Comparison of ENCODE assay signal across 18 cellular contexts in the genomic region with DNA sequence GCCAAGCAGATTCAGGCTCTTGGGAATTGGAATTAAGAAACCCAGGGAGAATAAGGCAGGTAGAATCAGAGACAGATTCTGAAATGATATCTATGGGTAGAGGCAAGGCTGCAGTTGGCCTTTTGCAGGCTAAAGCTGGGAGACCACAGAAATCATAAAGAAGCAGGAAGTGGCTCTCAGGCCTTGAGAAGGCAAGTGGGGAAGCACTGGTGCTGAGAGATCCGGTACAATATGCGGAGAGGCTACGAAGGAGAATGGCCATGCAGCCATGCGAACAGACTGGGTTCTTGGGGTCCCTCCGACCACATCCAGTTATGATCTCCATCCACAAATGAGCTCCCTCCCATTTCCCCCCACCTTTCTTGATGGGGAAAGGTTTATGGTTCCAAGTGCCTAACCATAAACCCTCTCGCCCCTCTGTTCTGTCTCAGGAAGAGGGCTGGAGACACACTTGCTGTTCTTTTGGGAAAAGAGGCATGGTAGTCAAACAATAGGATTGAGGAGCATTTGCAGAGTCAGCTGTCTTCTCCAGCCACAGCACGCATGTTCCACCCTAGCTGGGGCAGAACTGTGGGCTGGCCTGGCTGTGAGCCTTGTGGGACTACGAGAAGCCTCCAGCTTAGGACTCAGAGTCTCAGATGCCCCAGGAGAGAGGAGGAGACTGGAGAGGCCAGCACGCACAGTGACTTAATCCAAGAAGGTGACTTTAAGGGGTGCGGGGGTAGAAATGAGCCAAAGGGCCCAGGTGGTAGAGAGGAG.
DNase-seq lines count a peak whose midpoint lies in the region; ATAC-seq and TF ChIP-seq lines count a peak whose summit lies in the region.
"Had no signal": no experiment of that assay in that cellular context is flagged by ENCODE, and none has a peak within 500 bp of the region (broad histone marks: within the 10 kb centered on the region; RNA-seq: fewer than 3 reads in every experiment).

No MANE protein-coding gene starts in this region.

- peaks cover 11 to 16% of the 10 kb centered on the region in 2 donors for H3K4me1 Mint-ChIP-seq in natural killer cell
- H3K4me1 Mint-ChIP-seq in activated naive CD8-positive, alpha-beta T cell treated with anti-CD3 and anti-CD28 coated beads, Interleukin-2, amount 50 U/mL, for 24 hours, result no peaks in the 10 kb centered on the region
- H3K4me1 Mint-ChIP-seq: IgD-negative memory B cell had no signal

- H3K4me3 ChIP-seq in HEK293 (ENCODE audit: low read depth, low read length), result no peak overlapping the region
- H3K4me3 ChIP-seq: GM23248 had no signal

- no peak for TF ChIP-seq CTCF in 22Rv1 (IDR thresholded peaks at IDR 0.05)
- no peak for TF ChIP-seq CTCF in HEK293 (tag by site-specific recombination; IDR thresholded peaks at IDR 0.05)
- TF ChIP-seq CTCF in VCaP (conservative IDR thresholded peaks at IDR 0.05), result no peak
- TF ChIP-seq CTCF in natural killer cell (IDR thresholded peaks at IDR 0.05), result no peak

- CTCF ChIA-PET in HEK293 (lab: Yijun Ruan, JAX), result no interaction called here

- no peaks in the 10 kb centered on the region; the same call in 1 of the 2 replicates for H3K9me3 ChIP-seq in HEK293 (ENCODE audit: control insufficient read depth, insufficient read depth, low read depth, low read length)
- H3K9me3 ChIP-seq: BE2C had no signal

- no peaks in the 10 kb centered on the region for H3K36me3 ChIP-seq in HEK293 (ENCODE audit: control insufficient read depth in 2 of 2, insufficient read depth in 1 of 2, low read length in 2 of 2)
- H3K36me3 ChIP-seq: BE2C had no signal

- H3K4me3 Mint-ChIP-seq in natural killer cell, result no peak overlapping the region
- H3K4me3 Mint-ChIP-seq in activated naive CD8-positive, alpha-beta T cell treated with anti-CD3 and anti-CD28 coated beads, Interleukin-2, amount 50 U/mL, for 24 hours, result no peak overlapping the region
- H3K4me3 Mint-ChIP-seq: CD4-positive, alpha-beta T cell had no signal

- peak in 2 of 3 donors; percentile 44 to 74 for ATAC-seq in natural killer cell
- ATAC-seq in activated naive CD8-positive, alpha-beta T cell treated with anti-CD3 and anti-CD28 coated beads, Interleukin-2, amount 50 U/mL, for 24 hours, result no peak
- ATAC-seq in HG03565 (IDR thresholded peaks at IDR 0.05; ENCODE audit: unreplicated experiment), result no peak
- ATAC-seq: HCT116, HepG2 had no signal

- H3K27ac Mint-ChIP-seq in natural killer cell, result no peak overlapping the region
- H3K27ac Mint-ChIP-seq in activated naive CD8-positive, alpha-beta T cell treated with anti-CD3 and anti-CD28 coated beads, Interleukin-2, amount 50 U/mL, for 24 hours, result no peak overlapping the region
- H3K27ac Mint-ChIP-seq: CD4-positive, alpha-beta T cell; IgD-negative memory B cell had no signal

- H3K4me1 ChIP-seq in HEK293 (ENCODE audit: control insufficient read depth, insufficient read depth, low read length), result 0 out of 2 replicates have a peak, but pooled peaks cover 3% of the 10 kb centered on the region
- H3K4me1 ChIP-seq: BE2C had no signal

- peaks cover 11% of the 10 kb centered on the region for H3K36me3 Mint-ChIP-seq in natural killer cell
- H3K36me3 Mint-ChIP-seq in activated naive CD8-positive, alpha-beta T cell treated with anti-CD3 and anti-CD28 coated beads, Interleukin-2, amount 50 U/mL, for 24 hours (ENCODE audit: low read depth), result no peaks in the 10 kb centered on the region

- POLR2A ChIA-PET in HEK293 (lab: Yijun Ruan, JAX), result interaction anchor here (0.6 kb wide), 1 partner anchor 40 kb away, joined by 8 read pairs; no protein-coding TSS in a partner anchor

- intact Hi-C loops in natural killer cell (cut with micrococcal nuclease), result no loop called here

- H3K27ac ChIP-seq in 22Rv1 (0 out of 2 replicates have a peak overlapping the region, but pooled peaks have one; percentile 26), HEK293 (ENCODE audit: extremely low read depth, low read depth, low read length) (no peak overlapping the region), VCaP (peak overlapping the region; percentile 99)
- H3K27ac ChIP-seq: GM23248 had no signal

- peaks cover 0 to 3% of the 10 kb centered on the region in 2 donors for H3K9me3 Mint-ChIP-seq in natural killer cell
- peaks cover 6% of the 10 kb centered on the region for H3K9me3 Mint-ChIP-seq in activated naive CD8-positive, alpha-beta T cell treated with anti-CD3 and anti-CD28 coated beads, Interleukin-2, amount 50 U/mL, for 24 hours

- DNase-seq in natural killer cell, result no peak
- DNase-seq in activated naive CD8-positive, alpha-beta T cell treated with anti-CD3 and anti-CD28 coated beads, Interleukin-2, amount 50 U/mL, for 24 hours, result no peak
- no peak for DNase-seq in NCI-H345 treated with DMSO at 0.1 percent for 48 hours (lab: John Stamatoyannopoulos, UW; ENCODE audit: unreplicated experiment)
- DNase-seq: ACHN; BE2C; C1 segment of cervical spinal cord; CD4-positive, alpha-beta T cell; DMS153; DMS79; GDM1; GM23248 had no signal

- H3K27me3 Mint-ChIP-seq in natural killer cell (ENCODE audit: low read depth in 2 of 2), result peaks cover 13 to 26% of the 10 kb centered on the region in 2 donors
- peaks cover 18% of the 10 kb centered on the region for H3K27me3 Mint-ChIP-seq in activated naive CD8-positive, alpha-beta T cell treated with anti-CD3 and anti-CD28 coated beads, Interleukin-2, amount 50 U/mL, for 24 hours

TF ChIP-seq in HEK293, 187 proteins besides CTCF, POLR2A, EP300 and RAD21:
- TF ChIP-seq ZNF629 (tag by site-specific recombination; IDR thresholded peaks at IDR 0.05) (no peak), ZNF558 (tag by site-specific recombination; IDR thresholded peaks at IDR 0.05) (no peak), SETDB1 (IDR thresholded peaks at IDR 0.05; ENCODE audit: insufficient read length, low read length) (peak; percentile 54)
TF ChIP-seq in HEK293: peak in this region for 1.

Comparison
In these comparisons a context has a peak if more than half of its experiments do, and no peak if none do; other contexts are left out.
1. ATAC-seq: peak in natural killer cell (2 of 3); none in activated naive CD8-positive, alpha-beta T cell treated with anti-CD3 and anti-CD28 coated beads, Interleukin-2, amount 50 U/mL, for 24 hours (single experiment) and HG03565 (single experiment).